ENCODE assay signal across 1 cellular context in the genomic region with DNA sequence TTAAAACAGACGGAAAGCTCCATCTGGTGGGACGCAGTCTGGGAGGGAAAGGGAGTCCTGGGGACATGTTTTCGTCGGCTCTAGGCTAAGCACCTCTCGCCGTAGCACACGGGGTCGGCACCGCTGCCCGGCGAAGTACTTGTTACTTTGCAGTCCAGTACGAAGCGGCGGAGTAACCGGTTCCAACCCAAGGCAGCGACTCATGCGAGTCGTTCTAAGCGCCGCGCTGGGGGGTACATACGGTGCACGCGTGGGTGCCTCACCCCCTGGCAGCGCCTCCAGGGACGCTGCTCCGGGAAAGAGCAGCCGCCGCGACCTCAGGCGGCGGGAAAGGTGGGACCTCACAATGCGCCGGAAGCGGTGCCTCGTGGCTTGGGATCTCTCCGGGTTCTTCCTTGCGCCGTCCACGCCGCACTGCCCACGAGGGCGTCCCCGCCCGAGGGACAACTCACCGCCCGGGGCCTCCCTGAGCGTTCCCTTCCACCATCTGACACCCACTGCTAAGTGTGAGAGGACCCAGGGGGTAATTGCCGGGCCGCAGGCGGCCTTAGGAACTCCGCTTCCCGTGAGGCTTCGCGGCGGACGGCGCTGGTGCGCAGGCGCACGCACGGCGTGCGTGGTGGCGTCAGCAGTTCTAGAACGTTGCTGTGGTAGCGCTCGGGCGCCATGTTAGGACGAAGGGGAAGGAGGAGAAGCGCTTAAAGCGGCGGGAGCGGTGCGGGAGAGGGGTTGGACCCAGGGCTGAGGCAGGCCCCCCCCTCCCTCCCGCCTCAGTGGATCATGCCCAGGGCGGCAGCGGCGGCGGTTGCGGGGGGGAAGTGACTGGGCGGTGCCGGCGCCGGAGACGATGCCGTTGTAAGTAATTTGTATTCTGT.
TF ChIP-seq lines count a peak whose summit lies in the region.

A gene (plus strand): TSS at position 637 of the 875 bp plus-strand sequence. CDS start 211 bp downstream, at position 848.

TF ChIP-seq in K562, 482 proteins besides CTCF, POLR2A, EP300 and RAD21 (continued from another document and continues in another):
- TF ChIP-seq, protein P1, sequence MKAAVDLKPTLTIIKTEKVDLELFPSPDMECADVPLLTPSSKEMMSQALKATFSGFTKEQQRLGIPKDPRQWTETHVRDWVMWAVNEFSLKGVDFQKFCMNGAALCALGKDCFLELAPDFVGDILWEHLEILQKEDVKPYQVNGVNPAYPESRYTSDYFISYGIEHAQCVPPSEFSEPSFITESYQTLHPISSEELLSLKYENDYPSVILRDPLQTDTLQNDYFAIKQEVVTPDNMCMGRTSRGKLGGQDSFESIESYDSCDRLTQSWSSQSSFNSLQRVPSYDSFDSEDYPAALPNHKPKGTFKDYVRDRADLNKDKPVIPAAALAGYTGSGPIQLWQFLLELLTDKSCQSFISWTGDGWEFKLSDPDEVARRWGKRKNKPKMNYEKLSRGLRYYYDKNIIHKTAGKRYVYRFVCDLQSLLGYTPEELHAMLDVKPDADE (conservative IDR thresholded peaks at IDR 0.05; ENCODE audit: control insufficient read depth, low read depth, low read length) = peak; percentile 43; the same call in 1 of the 2 replicates
- TF ChIP-seq, protein P2, sequence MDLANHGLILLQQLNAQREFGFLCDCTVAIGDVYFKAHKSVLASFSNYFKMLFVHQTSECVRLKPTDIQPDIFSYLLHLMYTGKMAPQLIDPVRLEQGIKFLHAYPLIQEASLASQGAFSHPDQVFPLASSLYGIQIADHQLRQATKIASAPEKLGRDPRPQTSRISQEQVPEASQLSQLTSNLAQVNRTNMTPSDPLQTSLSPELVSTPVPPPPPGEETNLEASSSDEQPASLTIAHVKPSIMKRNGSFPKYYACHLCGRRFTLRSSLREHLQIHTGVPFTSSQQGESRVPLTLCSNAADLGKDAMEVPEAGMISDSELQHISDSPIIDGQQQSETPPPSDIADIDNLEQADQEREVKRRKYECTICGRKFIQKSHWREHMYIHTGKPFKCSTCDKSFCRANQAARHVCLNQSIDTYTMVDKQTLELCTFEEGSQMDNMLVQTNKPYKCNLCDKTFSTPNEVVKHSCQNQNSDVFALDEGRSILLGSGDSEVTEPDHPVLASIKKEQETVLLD (IDR thresholded peaks at IDR 0.05) = peak; percentile 99
- TF ChIP-seq HCFC1 (IDR thresholded peaks at IDR 0.05; ENCODE audit: low read depth, low read length) (peak; percentile 88), FOSL1 (tag; conservative IDR thresholded peaks at IDR 0.05) (no peak), TBL1XR1 (IDR thresholded peaks at IDR 0.05; ENCODE audit: low read length in 2 of 2) (no peak), CSDE1 (IDR thresholded peaks at IDR 0.05) (no peak), NELFE (IDR thresholded peaks at IDR 0.05; ENCODE audit: insufficient read depth, insufficient read length) (no peak), SMC3 (conservative IDR thresholded peaks at IDR 0.05; ENCODE audit: insufficient read depth, low read depth, low read length) (no peak), XRCC4 (IDR thresholded peaks at IDR 0.05; ENCODE audit: extremely low read depth, insufficient read depth, insufficient read length) (no peak), NR2C2 (CRISPR knock-in tag; IDR thresholded peaks at IDR 0.05) (no peak), NR2C2 (tag; IDR thresholded peaks at IDR 0.05) (peak; percentile 80), SP1 (CRISPR knock-in tag; IDR thresholded peaks at IDR 0.05) (no peak; the same call in none of the 2 replicates), PHF21A (IDR thresholded peaks at IDR 0.05; ENCODE audit: borderline replicate concordance, low read depth) (no peak), NFATC3 (IDR thresholded peaks at IDR 0.05) (no peak), TRIM28 (IDR thresholded peaks at IDR 0.05) (no peak), SNIP1 (IDR thresholded peaks at IDR 0.05; ENCODE audit: low read depth) (no peak), CTBP1 (IDR thresholded peaks at IDR 0.05; ENCODE audit: borderline replicate concordance) (peak; percentile 56; the same call in 1 of the 2 replicates), NEUROD1 (IDR thresholded peaks at IDR 0.05; ENCODE audit: borderline replicate concordance, low read depth, low read length, partially characterized antibody) (peak; percentile 43), MED1 (CRISPR knock-in tag; IDR thresholded peaks at IDR 0.05; ENCODE audit: borderline replicate concordance) (no peak), PRPF4 (IDR thresholded peaks at IDR 0.05; ENCODE audit: insufficient read depth, low read depth, low read length, poor library complexity, severe bottlenecking) (peak; percentile 52), EZH2 (IDR thresholded peaks at IDR 0.05; ENCODE audit: borderline replicate concordance, low read depth, low read length) (no peak), DMBX1 (CRISPR knock-in tag; IDR thresholded peaks at IDR 0.05; ENCODE audit: borderline replicate concordance) (peak; percentile 31; the same call in 1 of the 2 replicates), NFRKB (IDR thresholded peaks at IDR 0.05; ENCODE audit: low read depth) (0 out of 2 replicates have a peak, but pooled peaks have one; percentile 66), ZNF140 (CRISPR knock-in tag; IDR thresholded peaks at IDR 0.05) (no peak), ZNF57 (CRISPR knock-in tag; IDR thresholded peaks at IDR 0.05) (no peak), NCOR1 (IDR thresholded peaks at IDR 0.05) (no peak), GABPA (tag; conservative IDR thresholded peaks at IDR 0.05; ENCODE audit: low read depth) (peak; percentile 77), SOX6 (IDR thresholded peaks at IDR 0.05) (no peak), MYC (IDR thresholded peaks at IDR 0.05; ENCODE audit: low read depth, low read length) (peak; percentile 96), MYC (CRISPR knock-in tag; IDR thresholded peaks at IDR 0.05; ENCODE audit: borderline replicate concordance, low read depth) (peak; percentile 94; the same call in 1 of the 2 replicates), BHLHE40 (IDR thresholded peaks at IDR 0.05; ENCODE audit: low read length) (no peak), CBX2 (IDR thresholded peaks at IDR 0.05; ENCODE audit: insufficient read depth, low read length, poor library complexity, severe bottlenecking) (no peak), U2AF2 (optimal IDR thresholded peaks at IDR 0.05; ENCODE audit: low read depth, low read length) (no peak)
- TF ChIP-seq, protein P3, sequence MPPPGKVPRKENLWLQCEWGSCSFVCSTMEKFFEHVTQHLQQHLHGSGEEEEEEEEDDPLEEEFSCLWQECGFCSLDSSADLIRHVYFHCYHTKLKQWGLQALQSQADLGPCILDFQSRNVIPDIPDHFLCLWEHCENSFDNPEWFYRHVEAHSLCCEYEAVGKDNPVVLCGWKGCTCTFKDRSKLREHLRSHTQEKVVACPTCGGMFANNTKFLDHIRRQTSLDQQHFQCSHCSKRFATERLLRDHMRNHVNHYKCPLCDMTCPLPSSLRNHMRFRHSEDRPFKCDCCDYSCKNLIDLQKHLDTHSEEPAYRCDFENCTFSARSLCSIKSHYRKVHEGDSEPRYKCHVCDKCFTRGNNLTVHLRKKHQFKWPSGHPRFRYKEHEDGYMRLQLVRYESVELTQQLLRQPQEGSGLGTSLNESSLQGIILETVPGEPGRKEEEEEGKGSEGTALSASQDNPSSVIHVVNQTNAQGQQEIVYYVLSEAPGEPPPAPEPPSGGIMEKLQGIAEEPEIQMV (tag; conservative IDR thresholded peaks at IDR 0.05; ENCODE audit: low read depth) = no peak
- TF ChIP-seq, protein P4, sequence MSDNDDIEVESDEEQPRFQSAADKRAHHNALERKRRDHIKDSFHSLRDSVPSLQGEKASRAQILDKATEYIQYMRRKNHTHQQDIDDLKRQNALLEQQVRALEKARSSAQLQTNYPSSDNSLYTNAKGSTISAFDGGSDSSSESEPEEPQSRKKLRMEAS (CRISPR knock-in tag; IDR thresholded peaks at IDR 0.05) = peak; percentile 92
- TF ChIP-seq, protein P5, sequence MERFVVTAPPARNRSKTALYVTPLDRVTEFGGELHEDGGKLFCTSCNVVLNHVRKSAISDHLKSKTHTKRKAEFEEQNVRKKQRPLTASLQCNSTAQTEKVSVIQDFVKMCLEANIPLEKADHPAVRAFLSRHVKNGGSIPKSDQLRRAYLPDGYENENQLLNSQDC (CRISPR knock-in tag; IDR thresholded peaks at IDR 0.05) = no peak
- TF ChIP-seq, protein P6, sequence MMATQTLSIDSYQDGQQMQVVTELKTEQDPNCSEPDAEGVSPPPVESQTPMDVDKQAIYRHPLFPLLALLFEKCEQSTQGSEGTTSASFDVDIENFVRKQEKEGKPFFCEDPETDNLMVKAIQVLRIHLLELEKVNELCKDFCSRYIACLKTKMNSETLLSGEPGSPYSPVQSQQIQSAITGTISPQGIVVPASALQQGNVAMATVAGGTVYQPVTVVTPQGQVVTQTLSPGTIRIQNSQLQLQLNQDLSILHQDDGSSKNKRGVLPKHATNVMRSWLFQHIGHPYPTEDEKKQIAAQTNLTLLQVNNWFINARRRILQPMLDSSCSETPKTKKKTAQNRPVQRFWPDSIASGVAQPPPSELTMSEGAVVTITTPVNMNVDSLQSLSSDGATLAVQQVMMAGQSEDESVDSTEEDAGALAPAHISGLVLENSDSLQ (IDR thresholded peaks at IDR 0.05) = 0 out of 2 replicates have a peak, but pooled peaks have one; percentile 8
- TF ChIP-seq, protein P7, sequence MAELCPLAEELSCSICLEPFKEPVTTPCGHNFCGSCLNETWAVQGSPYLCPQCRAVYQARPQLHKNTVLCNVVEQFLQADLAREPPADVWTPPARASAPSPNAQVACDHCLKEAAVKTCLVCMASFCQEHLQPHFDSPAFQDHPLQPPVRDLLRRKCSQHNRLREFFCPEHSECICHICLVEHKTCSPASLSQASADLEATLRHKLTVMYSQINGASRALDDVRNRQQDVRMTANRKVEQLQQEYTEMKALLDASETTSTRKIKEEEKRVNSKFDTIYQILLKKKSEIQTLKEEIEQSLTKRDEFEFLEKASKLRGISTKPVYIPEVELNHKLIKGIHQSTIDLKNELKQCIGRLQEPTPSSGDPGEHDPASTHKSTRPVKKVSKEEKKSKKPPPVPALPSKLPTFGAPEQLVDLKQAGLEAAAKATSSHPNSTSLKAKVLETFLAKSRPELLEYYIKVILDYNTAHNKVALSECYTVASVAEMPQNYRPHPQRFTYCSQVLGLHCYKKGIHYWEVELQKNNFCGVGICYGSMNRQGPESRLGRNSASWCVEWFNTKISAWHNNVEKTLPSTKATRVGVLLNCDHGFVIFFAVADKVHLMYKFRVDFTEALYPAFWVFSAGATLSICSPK (IDR thresholded peaks at IDR 0.05; ENCODE audit: borderline replicate concordance) = no peak
- TF ChIP-seq, protein P8, sequence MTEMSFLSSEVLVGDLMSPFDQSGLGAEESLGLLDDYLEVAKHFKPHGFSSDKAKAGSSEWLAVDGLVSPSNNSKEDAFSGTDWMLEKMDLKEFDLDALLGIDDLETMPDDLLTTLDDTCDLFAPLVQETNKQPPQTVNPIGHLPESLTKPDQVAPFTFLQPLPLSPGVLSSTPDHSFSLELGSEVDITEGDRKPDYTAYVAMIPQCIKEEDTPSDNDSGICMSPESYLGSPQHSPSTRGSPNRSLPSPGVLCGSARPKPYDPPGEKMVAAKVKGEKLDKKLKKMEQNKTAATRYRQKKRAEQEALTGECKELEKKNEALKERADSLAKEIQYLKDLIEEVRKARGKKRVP (CRISPR knock-in tag; IDR thresholded peaks at IDR 0.05) = no peak
